ENCODE assay signal across 10 cellular contexts in the genomic region with DNA sequence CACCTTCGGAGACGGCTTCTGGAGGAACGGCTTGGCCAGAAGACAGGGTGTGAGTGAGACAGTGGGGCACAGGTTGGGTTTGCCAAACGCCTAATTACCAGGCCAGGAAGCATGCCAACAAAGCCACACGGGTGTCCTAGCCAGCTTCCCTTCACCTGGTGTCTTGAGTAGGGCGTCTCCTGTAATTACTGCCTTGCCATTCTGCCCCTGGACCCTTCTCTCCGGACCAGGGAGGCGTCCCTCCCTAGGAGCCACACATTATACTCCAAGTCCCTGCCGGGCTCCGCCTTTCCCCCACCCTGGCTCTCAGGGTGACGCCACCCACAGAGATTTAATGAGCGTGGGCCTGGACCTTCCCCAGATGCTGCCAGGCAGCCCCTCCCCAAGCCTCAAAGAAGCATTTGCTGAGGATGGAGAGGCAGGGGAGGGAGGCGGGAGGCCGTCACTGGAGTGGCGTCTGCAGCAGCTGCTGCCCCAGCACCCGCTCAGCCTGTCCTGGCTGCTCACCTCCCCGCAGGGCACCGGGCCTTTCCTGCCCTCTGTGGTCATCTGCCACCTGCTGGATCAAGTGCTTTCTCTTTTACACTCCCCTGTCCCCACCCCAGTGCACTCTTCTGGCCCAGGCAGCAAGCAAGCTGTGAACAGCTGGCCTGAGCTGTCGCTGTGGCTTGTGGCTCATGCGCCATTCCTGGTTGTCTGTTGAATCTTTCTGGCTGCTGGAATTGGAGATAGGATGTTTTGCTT. TPM values are rescaled to one million over a fixed set of nuclear protein-coding genes. Genes with fewer than 3 reads are reported as not detected.
DNase-seq lines count a peak whose midpoint lies in the region; ATAC-seq and TF ChIP-seq lines count a peak whose summit lies in the region.
"Had no signal": no experiment of that assay in that cellular context is flagged by ENCODE, and none has a peak within 500 bp of the region (broad histone marks: within the 10 kb centered on the region; RNA-seq: fewer than 3 reads in every experiment).

No MANE protein-coding gene starts in this region.

- peak; percentile 40 for ATAC-seq in sciatic nerve

- DNase-seq in DMS153 (lab: John Stamatoyannopoulos, UW) (peak; percentile 27), DMS153 treated with DMSO at 0.1 percent for 48 hours (lab: John Stamatoyannopoulos, UW; ENCODE audit: unreplicated experiment) (no peak), NCI-H69 (lab: John Stamatoyannopoulos, UW) (peak; percentile 92), esophagus muscularis mucosa (ENCODE audit: extremely low spot score) (no peak), sciatic nerve (ENCODE audit: low spot score) (no peak), NOMO-1 treated with DMSO at 0.1 percent for 48 hours (lab: John Stamatoyannopoulos, UW; ENCODE audit: unreplicated experiment) (no peak), anterior cingulate cortex (lab: John Stamatoyannopoulos, UW) (no peak), NCI-H446 treated with DMSO at 0.1 percent for 48 hours (lab: John Stamatoyannopoulos, UW) (no peak)
- DNase-seq: effector CD4-positive, alpha-beta T cell; SW 1271 had no signal

- H3K36me3 ChIP-seq in esophagus muscularis mucosa = peaks cover 63 to 99% (median 94%) of the 10 kb centered on the region in 4 donors

- TF ChIP-seq CTCF in esophagus muscularis mucosa (IDR thresholded peaks at IDR 0.05) = peak in 1 of 3 experiments; percentile 21

- H3K4me3 ChIP-seq in esophagus muscularis mucosa = no peak overlapping the region

- TF ChIP-seq EP300 in esophagus muscularis mucosa (IDR thresholded peaks at IDR 0.05) = no peak

- intact Hi-C loops in esophagus muscularis mucosa (cut with DNase I) = no loop called here
- intact Hi-C loops in sciatic nerve (cut with DNase I) = no loop called here

- no peak for TF ChIP-seq POLR2A in esophagus muscularis mucosa (IDR thresholded peaks at IDR 0.05; ENCODE audit: low read depth)

- H3K27me3 ChIP-seq in esophagus muscularis mucosa = no peaks in the 10 kb centered on the region

- WGBS in esophagus muscularis mucosa = 67% methylated on average over 20 of the region's 20 CpGs

- H3K27ac ChIP-seq in esophagus muscularis mucosa (replicated peaks in 1 of 4) = peak overlapping the region in 3 of 4 donors; percentile 25 to 46 (median 36)

- H3K4me1 ChIP-seq in esophagus muscularis mucosa = peaks cover 35 to 67% (median 56%) of the 10 kb centered on the region in 4 donors

- no peaks in the 10 kb centered on the region for H3K9me3 ChIP-seq in esophagus muscularis mucosa

RNA-seq across cellular contexts. Expression of a gene that starts 20.7 kb away (rescaled TPM):
- total RNA-seq in esophagus muscularis mucosa = 100 to 1,000 TPM in 3 of 4 donors, 10 to 100 TPM in 1; 68.9 to 332 (median 176) TPM
- 230 TPM for total RNA-seq in sciatic nerve

Comparison
In these comparisons a context has a peak if more than half of its experiments do, and no peak if none do; other contexts are left out.
1. DNase-seq: peak in DMS153 (single experiment) and NCI-H69 (single experiment); none in DMS153 treated with DMSO at 0.1 percent for 48 hours (single experiment), esophagus muscularis mucosa (single experiment), sciatic nerve (single experiment), NOMO-1 treated with DMSO at 0.1 percent for 48 hours (single experiment), anterior cingulate cortex (0 of 58) and NCI-H446 treated with DMSO at 0.1 percent for 48 hours (single experiment).